Comparison of ENCODE assay signal across 28 cellular contexts in genomic region chr3:110074095-110074494, GRCh38.
"Had no signal": no experiment of that assay in that cellular context is flagged by ENCODE, and none has a peak within 500 bp of the region (broad histone marks: within the 10 kb centered on the region; RNA-seq: fewer than 3 reads in every experiment).

No MANE protein-coding gene starts in this region.

- H3K27me3 ChIP-seq: stomach, suprapubic skin, testis, thyroid gland, tibial artery, tibial nerve, transverse colon, upper lobe of left lung, upper lobe of right lung, uterus, vagina had no signal

- DNase-seq: stimulated activated CD4-positive, alpha-beta T cell treated with anti-CD3 and anti-CD28 coated beads, Interleukin-2, amount 100 ng/mL, for 48 hours; stimulated activated CD4-positive, alpha-beta T cell treated with anti-CD3 and anti-CD28 coated beads, Interleukin-4, amount 100 ng/mL, for 1 hour; stimulated activated CD4-positive, alpha-beta T cell treated with anti-CD3 and anti-CD28 coated beads, Interleukin-4, amount 100 ng/mL, for 24 hours; stimulated activated CD4-positive, alpha-beta T cell treated with anti-CD3 and anti-CD28 coated beads, Interleukin-4, amount 100 ng/mL, for 4 hours; stimulated activated CD8-positive, alpha-beta memory T cell treated with anti-CD3 and anti-CD28 coated beads, Interleukin-4, amount 100 ng/mL, for 48 hours; stimulated activated naive B cell treated with anti-CD40 and anti-IgM and Interleukin-4, amounts not matched to agents 10 μg/mL and 1 μg/mL and 100 μg/mL, for 72 hours; stimulated activated naive CD4-positive, alpha-beta T cell; stimulated activated naive CD4-positive, alpha-beta T cell treated with Interleukin-2 at 50 U/mL for 16 hours; stimulated activated naive CD8-positive, alpha-beta T cell treated with anti-CD3 and anti-CD28 coated beads, Interleukin-15, amount 100 ng/mL, for 72 hours; stimulated activated naive CD8-positive, alpha-beta T cell treated with anti-CD3 and anti-CD28 coated beads, Interleukin-15, Interleukin-2, amounts not matched to agents 100 U/mL and 50 U/mL, for 24 hours; stomach; substantia nigra; testis; thyroid gland; tibial artery; transverse colon; trophoblast cell; upper lobe of left lung; upper lobe of right lung; uterus had no signal

- H3K4me3 ChIP-seq: stomach, suprapubic skin, testis, thoracic aorta, thyroid gland, tibial artery, tibial nerve, transverse colon, upper lobe of left lung, upper lobe of right lung, uterus, vagina had no signal

- H3K4me1 Mint-ChIP-seq: stimulated activated effector memory CD8-positive, alpha-beta T cell treated with anti-CD3 and anti-CD28 coated beads, Interleukin-12 subunit alpha, Interleukin-12 subunit beta, amount 100 ng/mL, for 72 hours; stimulated activated memory B cell treated with anti-CD40 and anti-IgM and Interleukin-4, amounts not matched to agents 10 μg/mL and 1 μg/mL and 100 μg/mL, for 72 hours; stimulated activated naive B cell treated with anti-CD40 and anti-IgM and Interleukin-4, amounts not matched to agents 10 μg/mL and 1 μg/mL and 100 μg/mL, for 72 hours had no signal

- H3K27ac Mint-ChIP-seq: stimulated activated effector memory CD8-positive, alpha-beta T cell treated with anti-CD3 and anti-CD28 coated beads, Interleukin-12 subunit alpha, Interleukin-12 subunit beta, amount 100 ng/mL, for 72 hours; stimulated activated memory B cell treated with anti-CD40 and anti-IgM and Interleukin-4, amounts not matched to agents 10 μg/mL and 1 μg/mL and 100 μg/mL, for 72 hours; stimulated activated naive B cell treated with anti-CD40 and anti-IgM and Interleukin-4, amounts not matched to agents 10 μg/mL and 1 μg/mL and 100 μg/mL, for 72 hours; stimulated activated naive CD8-positive, alpha-beta T cell treated with anti-CD3 and anti-CD28 coated beads, Interleukin-15, amount 100 ng/mL, for 72 hours; stimulated activated naive CD8-positive, alpha-beta T cell treated with anti-CD3 and anti-CD28 coated beads, Interleukin-15, Interleukin-2, amounts not matched to agents 100 ng/mL and 50 ng/mL, for 24 hours; type B pancreatic cell had no signal

- H3K36me3 ChIP-seq: stomach, suprapubic skin, thoracic aorta, thyroid gland, tibial artery, tibial nerve, transverse colon, upper lobe of left lung, upper lobe of right lung, uterus, vagina had no signal

- H3K36me3 Mint-ChIP-seq: stimulated activated effector memory CD8-positive, alpha-beta T cell treated with anti-CD3 and anti-CD28 coated beads, Interleukin-12 subunit alpha, Interleukin-12 subunit beta, amount 100 ng/mL, for 72 hours; stimulated activated memory B cell treated with anti-CD40 and anti-IgM and Interleukin-4, amounts not matched to agents 10 μg/mL and 1 μg/mL and 100 μg/mL, for 72 hours; stimulated activated naive B cell treated with anti-CD40 and anti-IgM and Interleukin-4, amounts not matched to agents 10 μg/mL and 1 μg/mL and 100 μg/mL, for 72 hours had no signal

- H3K9me3 ChIP-seq: suprapubic skin, testis, thoracic aorta, thyroid gland, tibial nerve, transverse colon, upper lobe of right lung, uterus, vagina had no signal

- H3K27me3 Mint-ChIP-seq: stimulated activated memory B cell treated with anti-CD40 and anti-IgM and Interleukin-4, amounts not matched to agents 10 μg/mL and 1 μg/mL and 100 μg/mL, for 72 hours; stimulated activated naive B cell treated with anti-CD40 and anti-IgM and Interleukin-4, amounts not matched to agents 10 μg/mL and 1 μg/mL and 100 μg/mL, for 72 hours; stimulated activated naive CD8-positive, alpha-beta T cell treated with anti-CD3 and anti-CD28 coated beads, Interleukin-15, amount 100 ng/mL, for 72 hours; stimulated activated naive CD8-positive, alpha-beta T cell treated with anti-CD3 and anti-CD28 coated beads, Interleukin-15, Interleukin-2, amounts not matched to agents 100 ng/mL and 50 ng/mL, for 24 hours; type B pancreatic cell had no signal

- H3K27ac ChIP-seq: stomach, suprapubic skin, testis, thoracic aorta, thyroid gland, tibial artery, tibial nerve, transverse colon, upper lobe of left lung, upper lobe of right lung, uterus, vagina had no signal

- H3K9me3 Mint-ChIP-seq: type B pancreatic cell had no signal

- H3K4me3 Mint-ChIP-seq: stimulated activated effector memory CD8-positive, alpha-beta T cell treated with anti-CD3 and anti-CD28 coated beads, Interleukin-12 subunit alpha, Interleukin-12 subunit beta, amount 100 ng/mL, for 72 hours; stimulated activated memory B cell treated with anti-CD40 and anti-IgM and Interleukin-4, amounts not matched to agents 10 μg/mL and 1 μg/mL and 100 μg/mL, for 72 hours; stimulated activated naive B cell treated with anti-CD40 and anti-IgM and Interleukin-4, amounts not matched to agents 10 μg/mL and 1 μg/mL and 100 μg/mL, for 72 hours; stimulated activated naive CD8-positive, alpha-beta T cell treated with anti-CD3 and anti-CD28 coated beads, Interleukin-15, amount 100 ng/mL, for 72 hours; stimulated activated naive CD8-positive, alpha-beta T cell treated with anti-CD3 and anti-CD28 coated beads, Interleukin-15, Interleukin-2, amounts not matched to agents 100 ng/mL and 50 ng/mL, for 24 hours; type B pancreatic cell had no signal

- H3K4me1 ChIP-seq: suprapubic skin, thyroid gland, tibial artery, tibial nerve, transverse colon, upper lobe of left lung, upper lobe of right lung, uterus, vagina had no signal
